Comparison of ENCODE assay signal across 8 cellular contexts in genomic region chr17:16013943-16014407, GRCh38. TPM values are rescaled to one million over a fixed set of nuclear protein-coding genes. Genes with fewer than 3 reads are reported as not detected.
DNase-seq lines count a peak whose midpoint lies in the region; ATAC-seq, FAIRE-seq and TF ChIP-seq lines count a peak whose summit lies in the region.

No MANE protein-coding gene starts in this region.

- TF ChIP-seq POLR2A in IMR-90 (IDR thresholded peaks at IDR 0.05; ENCODE audit: low read depth, low read length) (no peak), HepG2 (IDR thresholded peaks at IDR 0.05; ENCODE audit: insufficient read depth in 1 of 2, low read depth in 2 of 2, low read length in 2 of 2) (no peak)

- no peak overlapping the region for H3K14ac ChIP-seq in IMR-90 (replicated peaks; ENCODE audit: low read depth, low read length)

- no peak overlapping the region for H3K56ac ChIP-seq in IMR-90 (ENCODE audit: extremely low read depth, insufficient read depth, low read length)

- no peak for TF ChIP-seq EP300 in HepG2 (IDR thresholded peaks at IDR 0.05; ENCODE audit: low read depth in 2 of 2, low read length in 2 of 2)
- TF ChIP-seq EP300 in HepG2 (CRISPR knock-in tag; IDR thresholded peaks at IDR 0.05; ENCODE audit: borderline replicate concordance) = no peak

- H4K91ac ChIP-seq in IMR-90 (ENCODE audit: insufficient read depth, low read depth, low read length) = no peak overlapping the region

- no peak overlapping the region for H3K4ac ChIP-seq in IMR-90 (ENCODE audit: low read depth, low read length)

- H2BK5ac ChIP-seq in IMR-90 (ENCODE audit: low read depth, low read length, poor library complexity, severe bottlenecking) = peak overlapping the region; percentile 67

- no peak overlapping the region for H4K8ac ChIP-seq in IMR-90 (ENCODE audit: low read depth in 2 of 2, low read length in 2 of 2)

- FAIRE-seq in HepG2 (lab: Jason Lieb, UNC) = peak; percentile 58

- TF ChIP-seq RAD21 in IMR-90 (IDR thresholded peaks at IDR 0.05; ENCODE audit: low read length) = peak; percentile 41
- no peak for TF ChIP-seq RAD21 in HepG2 (CRISPR knock-in tag; IDR thresholded peaks at IDR 0.05)

- dilution Hi-C loops in IMR-90 (cut with HindIII; ENCODE audit: low sequenced_read_pairs, unreplicated experiment) = no loop called here
- dilution Hi-C loops in mammary epithelial cell (cut with HindIII; ENCODE audit: low sequenced_read_pairs) = loop anchor here (25.0 kb wide), 1 partner anchor 177 kb away; no protein-coding TSS in a partner anchor

- no peak overlapping the region for H2BK120ac ChIP-seq in IMR-90 (ENCODE audit: low read depth, low read length)

- ATAC-seq in IMR-90 (ENCODE audit: low read depth) (peak; percentile 83), HepG2 (peak; percentile 85), GM21367 (IDR thresholded peaks at IDR 0.05; ENCODE audit: unreplicated experiment) (no peak)

- in situ Hi-C loops in ACHN (cut with HindIII; ENCODE audit: low pct_ligation_motif_present, low pct_unique_long_range_greater_than_20kb, low sequenced_read_pairs) (no loop called here), IMR-90 (cut with MboI; ENCODE audit: low sequenced_read_pairs) (no loop called here), mammary epithelial cell (cut with MboI; ENCODE audit: low sequenced_read_pairs in 2 of 2) (no loop called here), HepG2 (cut with HindIII; ENCODE audit: extremely low pct_ligation_motif_present, low pct_unique_long_range_greater_than_20kb) (no loop called here)

- H3K79me1 ChIP-seq in IMR-90 (ENCODE audit: low read depth in 1 of 2, low read length in 2 of 2) = peaks cover under 1 to 37% of the 10 kb centered on the region in 2 experiments; a peak in 3 of 4 replicates

- no CpG with 5 or more reads among the region's 3 CpGs for WGBS in IMR-90 (ENCODE audit: extremely low coverage in 2 of 2, insufficient read length in 1 of 2), 2 experiments
- 31% methylated on average over 3 of the region's 3 CpGs for WGBS in mammary epithelial cell (ENCODE audit: low coverage, missing lambda C conversion rate)
- WGBS in HepG2 (ENCODE audit: low lambda C conversion rate) = 61% methylated on average over 3 of the region's 3 CpGs

- H3K9me3 ChIP-seq in IMR-90 (ENCODE audit: control insufficient read depth, insufficient read depth, low read length) (no peaks in the 10 kb centered on the region), mammary epithelial cell (replicated peaks; ENCODE audit: insufficient read depth, low read length) (no peaks in the 10 kb centered on the region), HepG2 (ENCODE audit: low read length) (no peaks in the 10 kb centered on the region)

- H3K36me3 ChIP-seq in IMR-90 (ENCODE audit: control insufficient read depth, insufficient read depth, low read length) (peaks cover 9% of the 10 kb centered on the region), mammary epithelial cell (ENCODE audit: insufficient read depth, low read length) (peaks cover 36% of the 10 kb centered on the region), HepG2 (replicated peaks in 1 of 2; ENCODE audit: control insufficient read depth in 1 of 2, insufficient read depth in 2 of 2, low read length in 2 of 2) (peaks cover 10 to 32% of the 10 kb centered on the region in 2 experiments)

- H2AK9ac ChIP-seq in IMR-90 (replicated peaks; ENCODE audit: low read depth, low read length, poor library complexity) = no peak overlapping the region

- H2BK15ac ChIP-seq in IMR-90 (ENCODE audit: low read depth, low read length) = no peak overlapping the region

- H3K4me2 ChIP-seq in IMR-90 (ENCODE audit: low read depth, low read length) = peak overlapping the region; percentile 78; the same call in 1 of the 2 replicates
- peak overlapping the region; percentile 1 for H3K4me2 ChIP-seq in mammary epithelial cell (ENCODE audit: insufficient read depth, low read depth, low read length)
- H3K4me2 ChIP-seq in HepG2 (ENCODE audit: low read depth, low read length) = no peak overlapping the region

- no peak overlapping the region for H2BK20ac ChIP-seq in IMR-90 (ENCODE audit: low read depth, low read length)

- H3K79me2 ChIP-seq in mammary epithelial cell (ENCODE audit: insufficient read depth, low read length) = peaks cover 73% of the 10 kb centered on the region
- peaks cover 10% of the 10 kb centered on the region for H3K79me2 ChIP-seq in HepG2 (ENCODE audit: insufficient read depth, low read length)

- no peaks in the 10 kb centered on the region; the same call in none of the 2 replicates for H4K20me1 ChIP-seq in IMR-90 (ENCODE audit: insufficient read depth, low read length)
- no peaks in the 10 kb centered on the region for H4K20me1 ChIP-seq in mammary epithelial cell (ENCODE audit: insufficient read depth, low read length)
- H4K20me1 ChIP-seq in HepG2 (ENCODE audit: insufficient read depth, low read length) = no peaks in the 10 kb centered on the region

- CTCF ChIA-PET in IMR-90 (lab: Yijun Ruan, JAX) (interaction anchor here (0.6 to 1.0 kb wide), 5 partner anchors 9 to 190 kb away, joined by 3 to 4 read pairs (median 3); no protein-coding TSS in a partner anchor), mammary epithelial cell (lab: Charles Lee; ENCODE audit: low non-redundant PET) (no interaction called here), HepG2 (lab: Yijun Ruan, JAX; ENCODE audit: low intra/inter-chr PET ratio, low total read pairs) (no interaction called here)

- H3K18ac ChIP-seq in IMR-90 (ENCODE audit: low read depth, low read length) = no peak overlapping the region

- DNase-seq in ACHN (peak; percentile 84), IMR-90 (peak; percentile 91), mammary epithelial cell (peak; percentile 70), HepG2 (ENCODE audit: low spot score) (peak; percentile 57), HuH-7.5 (ENCODE audit: low spot score) (no peak), NCI-H187 treated with DMSO at 0.1 percent for 48 hours (lab: John Stamatoyannopoulos, UW) (no peak)
- DNase-seq in activated T-cell treated with anti-CD3 and anti-CD28 coated beads, Interleukin-2, amount 50 U/mL, for 1 hour = no peak

- H3K27me3 ChIP-seq in IMR-90 (ENCODE audit: control insufficient read depth, insufficient read depth, low read length) (no peaks in the 10 kb centered on the region), mammary epithelial cell (ENCODE audit: insufficient read depth, low read length) (no peaks in the 10 kb centered on the region), HepG2 (ENCODE audit: control insufficient read depth in 1 of 2, insufficient read depth in 2 of 2, low read length in 2 of 2) (no peaks in the 10 kb centered on the region)

- H3K27ac ChIP-seq in IMR-90 (ENCODE audit: insufficient read depth, low read length) (no peak overlapping the region), mammary epithelial cell (ENCODE audit: insufficient read depth, low read depth, low read length) (no peak overlapping the region), HepG2 (ENCODE audit: extremely low read length, insufficient read depth, low read length) (no peak overlapping the region)

- H4K5ac ChIP-seq in IMR-90 (ENCODE audit: low read depth, low read length) = peak overlapping the region; percentile 50; the same call in 1 of the 2 replicates

- H3K9ac ChIP-seq in IMR-90 (ENCODE audit: low read depth, low read length) (no peak overlapping the region), mammary epithelial cell (ENCODE audit: insufficient read depth, low read length) (no peak overlapping the region), HepG2 (ENCODE audit: insufficient read depth, low read depth, low read length) (no peak overlapping the region)

- H2AK5ac ChIP-seq in IMR-90 (ENCODE audit: low read depth, low read length) = no peak overlapping the region

- BruUV-seq in IMR-90 (replicated peaks; lab: Mats Ljungman, UMichigan) = no TSS peak
- no TSS peak for BruUV-seq in mammary epithelial cell (replicated peaks; lab: Mats Ljungman, UMichigan)
- no TSS peak for BruUV-seq in HepG2 (replicated peaks; lab: Mats Ljungman, UMichigan)

- no peak overlapping the region for H3K23ac ChIP-seq in IMR-90 (ENCODE audit: low read depth, low read length)

- TF ChIP-seq CTCF in IMR-90 (conservative IDR thresholded peaks at IDR 0.05; ENCODE audit: low read depth, low read length) = peak; percentile 67
- peak; percentile 71 to 86 for TF ChIP-seq CTCF in mammary epithelial cell (conservative IDR thresholded peaks at IDR 0.05 in 1 of 2, IDR thresholded peaks at IDR 0.05 in 1 of 2; ENCODE audit: extremely low read depth in 1 of 2, insufficient read depth in 1 of 2, low read depth in 1 of 2, low read length in 2 of 2)
- peak; percentile 28 for TF ChIP-seq CTCF in HepG2 (CRISPR knock-in tag; IDR thresholded peaks at IDR 0.05)

- no peak overlapping the region for H3K4me3 ChIP-seq in IMR-90 (ENCODE audit: insufficient read depth, low read depth, low read length)
- H3K4me3 ChIP-seq in mammary epithelial cell (replicated peaks in 1 of 3; ENCODE audit: insufficient read depth in 1 of 3, low read depth in 2 of 3, low read length in 3 of 3) = no peak overlapping the region
- no peak overlapping the region for H3K4me3 ChIP-seq in HepG2 (replicated peaks in 1 of 3; ENCODE audit: insufficient read depth in 1 of 3, low read depth in 2 of 3, low read length in 3 of 3)

- H3K9me1 ChIP-seq in IMR-90 (ENCODE audit: insufficient read depth, low read length) = peaks cover 4% of the 10 kb centered on the region; the same call in 1 of the 2 replicates

- peaks cover 5% of the 10 kb centered on the region for H3K4me1 ChIP-seq in IMR-90 (ENCODE audit: control insufficient read depth, insufficient read depth, low read length)
- H3K4me1 ChIP-seq in mammary epithelial cell (ENCODE audit: insufficient read depth, low read length) = peaks cover 11% of the 10 kb centered on the region
- peaks cover 14% of the 10 kb centered on the region for H3K4me1 ChIP-seq in HepG2 (ENCODE audit: insufficient read depth, low read length)

- H2AFZ ChIP-seq in IMR-90 (replicated peaks; ENCODE audit: low read length, poor library complexity) (no peak overlapping the region), mammary epithelial cell (ENCODE audit: low read depth, low read length) (no peak overlapping the region), HepG2 (ENCODE audit: low read length) (no peak overlapping the region)

- POLR2A ChIA-PET in IMR-90 (lab: Charles Lee; ENCODE audit: unreplicated experiment) = no interaction called here
- POLR2A ChIA-PET in HepG2 (lab: Yijun Ruan, JAX) = no interaction called here

- intact Hi-C loops in IMR-90 (cut with micrococcal nuclease) = no loop called here
- intact Hi-C loops in mammary epithelial cell (cut with micrococcal nuclease) = loop anchor here (1.0 kb wide), 1 partner anchor 186 kb away; no protein-coding TSS in a partner anchor
- intact Hi-C loops in HepG2 (cut with micrococcal nuclease; ENCODE audit: unreplicated experiment) = no loop called here

RNA-seq across cellular contexts. Expression of gene TTC19, which starts 14.4 kb away (rescaled TPM):
- total RNA-seq in IMR-90 (2012; rRNA removed) (12.9 and 19.2 TPM in 2 replicates), mammary epithelial cell (10 to 100 TPM; 48.0 to 76.8 TPM), HepG2 (2016; rRNA removed; fragmentation: Illumina TruSeq; extraction: Trizol) (22.7 and 24.3 TPM in 2 replicates)
- polyA plus RNA-seq in IMR-90 (2012; rRNA removed) (6.0 and 8.3 TPM in 2 replicates), mammary epithelial cell (6.5 TPM), HepG2 (2011; rRNA removed) (4.4 and 5.6 TPM in 2 replicates)
- 2.3 and 6.1 TPM in 2 replicates for polyA plus RNA-seq in IMR-90 (2012; cell fraction: cytosol; rRNA removed)
- 5.9 and 8.4 TPM in 2 replicates for polyA plus RNA-seq in IMR-90 (2012; cell fraction: nucleus; rRNA removed; ENCODE audit: low replicate concordance)
- 19.2 TPM for polyA minus RNA-seq in mammary epithelial cell
- 6.4 and 7.6 TPM in 2 replicates for total RNA-seq in HepG2 (2016; cell fraction: cytosol; rRNA removed; fragmentation: Illumina TruSeq; extraction: Trizol; ENCODE audit: low read depth)
- total RNA-seq in HepG2 (2016; cell fraction: insoluble cytoplasmic fraction; rRNA removed; fragmentation: Illumina TruSeq; extraction: Trizol) = 23.3 and 24.1 TPM in 2 replicates
- 15.5 and 16.3 TPM in 2 replicates for total RNA-seq in HepG2 (2016; cell fraction: membrane; rRNA removed; fragmentation: Illumina TruSeq; extraction: Trizol)
- total RNA-seq in HepG2 (2016; cell fraction: nucleus; rRNA removed; fragmentation: Illumina TruSeq; extraction: Trizol) = 25.1 and 28.9 TPM in 2 replicates
- 3.0 and 3.8 TPM in 2 replicates for polyA plus RNA-seq in HepG2 (2011; cell fraction: cytosol; rRNA removed)
- 17.4 and 20.7 TPM in 2 replicates for polyA plus RNA-seq in HepG2 (2011; cell fraction: nucleus; rRNA removed)
- 16.8 and 19.3 TPM in 2 replicates for polyA plus RNA-seq in HepG2 (2012)
- polyA plus RNA-seq in HepG2 (2016; cell fraction: cytosol; fragmentation: Illumina TruSeq; extraction: Trizol; ENCODE audit: low read depth) = 4.3 and 4.6 TPM in 2 replicates
- polyA plus RNA-seq in HepG2 (2016; cell fraction: insoluble cytoplasmic fraction; fragmentation: Illumina TruSeq; extraction: Trizol; ENCODE audit: low read depth) = 21.2 and 21.3 TPM in 2 replicates
- polyA plus RNA-seq in HepG2 (2016; cell fraction: membrane; fragmentation: Illumina TruSeq; extraction: Trizol; ENCODE audit: low read depth) = 9.1 and 9.6 TPM in 2 replicates
- polyA plus RNA-seq in HepG2 (2016; cell fraction: nucleus; fragmentation: Illumina TruSeq; extraction: Trizol; ENCODE audit: insufficient read depth, low read depth) = 33.3 and 33.4 TPM in 2 replicates
- 5.8 and 10.9 TPM in 2 replicates for polyA minus RNA-seq in HepG2 (2011; rRNA and poly(A)+ RNA removed; ENCODE audit: low replicate concordance)
- polyA minus RNA-seq in HepG2 (2011; cell fraction: cytosol; rRNA and poly(A)+ RNA removed) = 5.0 and 7.2 TPM in 2 replicates
- polyA minus RNA-seq in HepG2 (2011; cell fraction: nucleus; rRNA and poly(A)+ RNA removed) = 33.9 and 38.8 TPM in 2 replicates

RNA-seq across cellular contexts. Expression of gene ZSWIM7, which starts 14.5 kb away (rescaled TPM):
- total RNA-seq in IMR-90 (2012; rRNA removed) (6.8 and 7.2 TPM in 2 replicates), mammary epithelial cell (10 to 100 TPM; 12.2 to 21.2 TPM), HepG2 (2016; rRNA removed; fragmentation: Illumina TruSeq; extraction: Trizol) (13.1 and 16.8 TPM in 2 replicates)
- polyA plus RNA-seq in IMR-90 (2012; rRNA removed) (12.0 and 12.1 TPM in 2 replicates), mammary epithelial cell (20.0 TPM), HepG2 (2011; rRNA removed) (24.9 and 28.1 TPM in 2 replicates)
- polyA plus RNA-seq in IMR-90 (2012; cell fraction: cytosol; rRNA removed) = 10.1 and 14.0 TPM in 2 replicates
- 12.9 and 28.1 TPM in 2 replicates for polyA plus RNA-seq in IMR-90 (2012; cell fraction: nucleus; rRNA removed; ENCODE audit: low replicate concordance)
- polyA minus RNA-seq in mammary epithelial cell = 6.3 TPM
- 23.8 and 31.5 TPM in 2 replicates for total RNA-seq in HepG2 (2016; cell fraction: cytosol; rRNA removed; fragmentation: Illumina TruSeq; extraction: Trizol; ENCODE audit: low read depth)
- total RNA-seq in HepG2 (2016; cell fraction: insoluble cytoplasmic fraction; rRNA removed; fragmentation: Illumina TruSeq; extraction: Trizol) = 13.4 and 19.7 TPM in 2 replicates
- total RNA-seq in HepG2 (2016; cell fraction: membrane; rRNA removed; fragmentation: Illumina TruSeq; extraction: Trizol) = 25.2 and 28.6 TPM in 2 replicates
- 6.6 and 8.5 TPM in 2 replicates for total RNA-seq in HepG2 (2016; cell fraction: nucleus; rRNA removed; fragmentation: Illumina TruSeq; extraction: Trizol)
- 24.5 and 25.8 TPM in 2 replicates for polyA plus RNA-seq in HepG2 (2011; cell fraction: cytosol; rRNA removed)
- 31.1 and 36.4 TPM in 2 replicates for polyA plus RNA-seq in HepG2 (2011; cell fraction: nucleus; rRNA removed)
- polyA plus RNA-seq in HepG2 (2012) = 13.5 and 13.6 TPM in 2 replicates
- polyA plus RNA-seq in HepG2 (2016; cell fraction: cytosol; fragmentation: Illumina TruSeq; extraction: Trizol; ENCODE audit: low read depth) = 30.8 and 45.7 TPM in 2 replicates
- polyA plus RNA-seq in HepG2 (2016; cell fraction: insoluble cytoplasmic fraction; fragmentation: Illumina TruSeq; extraction: Trizol; ENCODE audit: low read depth) = 19.6 and 19.9 TPM in 2 replicates
- polyA plus RNA-seq in HepG2 (2016; cell fraction: membrane; fragmentation: Illumina TruSeq; extraction: Trizol; ENCODE audit: low read depth) = 26.5 and 30.0 TPM in 2 replicates
- 14.0 and 21.1 TPM in 2 replicates for polyA plus RNA-seq in HepG2 (2016; cell fraction: nucleus; fragmentation: Illumina TruSeq; extraction: Trizol; ENCODE audit: insufficient read depth, low read depth)
- polyA minus RNA-seq in HepG2 (2011; rRNA and poly(A)+ RNA removed; ENCODE audit: low replicate concordance) = 5.8 and 11.0 TPM in 2 replicates
- polyA minus RNA-seq in HepG2 (2011; cell fraction: cytosol; rRNA and poly(A)+ RNA removed) = 4.9 and 8.5 TPM in 2 replicates
- 7.0 and 9.7 TPM in 2 replicates for polyA minus RNA-seq in HepG2 (2011; cell fraction: nucleus; rRNA and poly(A)+ RNA removed)

Comparison
In these comparisons a context has a peak if more than half of its experiments do, and no peak if none do; other contexts are left out.
1. DNase-seq: peak in ACHN (single experiment), IMR-90 (single experiment), mammary epithelial cell (single experiment) and HepG2 (single experiment); none in activated T-cell treated with anti-CD3 and anti-CD28 coated beads, Interleukin-2, amount 50 U/mL, for 1 hour (single experiment), HuH-7.5 (single experiment) and NCI-H187 treated with DMSO at 0.1 percent for 48 hours (single experiment).
2. CTCF ChIP-seq: peak in every context shown above with its lines; median percentile 78 in mammary epithelial cell; 67 in IMR-90; 28 in HepG2.